1 cellular context compared by ENCODE assay signal in the genomic region with DNA sequence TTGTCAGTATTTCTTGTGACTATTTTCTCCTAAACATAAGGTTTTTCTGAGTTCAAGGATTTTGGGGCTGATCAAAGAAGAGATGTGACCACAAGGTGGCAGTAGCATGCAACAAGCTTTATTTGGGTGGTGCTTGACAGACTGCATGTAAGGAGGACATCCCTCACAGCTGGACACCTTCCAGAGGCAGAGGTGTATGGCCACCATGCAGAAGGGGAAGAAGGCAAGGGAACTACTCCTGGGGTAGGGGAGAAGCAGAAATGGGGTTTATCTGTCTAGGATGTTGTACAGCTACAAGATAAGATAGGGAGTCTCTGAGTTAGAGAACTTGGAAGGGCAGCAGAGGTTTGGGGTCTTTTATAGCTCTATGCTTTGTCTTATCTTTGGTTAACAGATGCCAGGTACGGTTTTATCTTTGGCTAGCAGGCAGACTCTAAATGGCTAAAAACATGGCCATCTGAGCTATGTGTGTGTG.
A peak's percentile ranks its signal among the peaks of the same experiment; 100 is the strongest.
TF ChIP-seq lines count a peak whose summit lies in the region.

No MANE protein-coding gene starts in this region.

TF ChIP-seq in HepG2, 621 proteins besides CTCF, POLR2A, EP300 and RAD21:
- TF ChIP-seq SRF (IDR thresholded peaks at IDR 0.05; ENCODE audit: low read depth, low read length) (peak; percentile 59; the same call in 1 of the 2 replicates), RXRB (CRISPR knock-in tag; IDR thresholded peaks at IDR 0.05; ENCODE audit: borderline replicate concordance) (peak; percentile 55; the same call in 1 of the 2 replicates), ZNF432 (CRISPR knock-in tag; IDR thresholded peaks at IDR 0.05; ENCODE audit: borderline replicate concordance) (no peak), KAT8 (CRISPR knock-in tag; IDR thresholded peaks at IDR 0.05) (0 out of 2 replicates have a peak, but pooled peaks have one; percentile 29), TEAD3 (CRISPR knock-in tag; optimal IDR thresholded peaks at IDR 0.05; ENCODE audit: borderline replicate concordance) (peak; percentile 44), STAG1 (CRISPR knock-in tag; IDR thresholded peaks at IDR 0.05) (peak; percentile 94), CENPT (CRISPR knock-in tag; IDR thresholded peaks at IDR 0.05; ENCODE audit: low read depth) (no peak), HDAC2 (CRISPR knock-in tag; IDR thresholded peaks at IDR 0.05) (0 out of 2 replicates have a peak, but pooled peaks have one; percentile 38), ZFP36 (IDR thresholded peaks at IDR 0.05; ENCODE audit: borderline replicate concordance, low read depth, low read length, partially characterized antibody) (no peak), SOX5 (CRISPR knock-in tag; IDR thresholded peaks at IDR 0.05; ENCODE audit: borderline replicate concordance) (peak; percentile 21; the same call in 1 of the 2 replicates), MIXL1 (CRISPR knock-in tag; IDR thresholded peaks at IDR 0.05) (peak; percentile 82), CC2D1A (CRISPR knock-in tag; IDR thresholded peaks at IDR 0.05) (no peak), ERF (CRISPR knock-in tag; IDR thresholded peaks at IDR 0.05) (peak; percentile 64; the same call in 1 of the 2 replicates), FOXA3 (CRISPR knock-in tag; IDR thresholded peaks at IDR 0.05) (0 out of 2 replicates have a peak, but pooled peaks have one; percentile 13), PCBP1 (IDR thresholded peaks at IDR 0.05; ENCODE audit: borderline replicate concordance, low read depth, low read length) (no peak), HMGXB4 (CRISPR knock-in tag; IDR thresholded peaks at IDR 0.05; ENCODE audit: borderline replicate concordance in 1 of 2, low read depth in 1 of 2) (peak in 1 of 2 experiments; percentile 46; a peak in 1 of 4 replicates), FOXP4 (CRISPR knock-in tag; IDR thresholded peaks at IDR 0.05) (0 out of 2 replicates have a peak, but pooled peaks have one; percentile 11), ZNF263 (CRISPR knock-in tag; IDR thresholded peaks at IDR 0.05) (peak; percentile 18; the same call in 1 of the 2 replicates), ELF3 (CRISPR knock-in tag; IDR thresholded peaks at IDR 0.05) (peak; percentile 30; the same call in 1 of the 2 replicates), MED1 (CRISPR knock-in tag; IDR thresholded peaks at IDR 0.05) (0 out of 2 replicates have a peak, but pooled peaks have one; percentile 27), SOX13 (IDR thresholded peaks at IDR 0.05) (no peak), SOX13 (CRISPR knock-in tag; conservative IDR thresholded peaks at IDR 0.05 in 1 of 2, IDR thresholded peaks at IDR 0.05 in 1 of 2) (0 out of 4 replicates have a peak, but pooled peaks of 1 of the 2 experiments have one; percentile 17), SMC3 (IDR thresholded peaks at IDR 0.05; ENCODE audit: low read length) (peak; percentile 85), ZNF264 (CRISPR knock-in tag; IDR thresholded peaks at IDR 0.05) (no peak), ZNF614 (CRISPR knock-in tag; IDR thresholded peaks at IDR 0.05; ENCODE audit: borderline replicate concordance) (peak; percentile 43; the same call in 1 of the 2 replicates), GATAD2A (CRISPR knock-in tag; IDR thresholded peaks at IDR 0.05) (0 out of 2 replicates have a peak, but pooled peaks have one; percentile 36), MZF1 (CRISPR knock-in tag; IDR thresholded peaks at IDR 0.05; ENCODE audit: borderline replicate concordance) (peak; percentile 99), KDM4B (CRISPR knock-in tag; IDR thresholded peaks at IDR 0.05) (0 out of 2 replicates have a peak, but pooled peaks have one; percentile 40), SAP130 (CRISPR knock-in tag; IDR thresholded peaks at IDR 0.05; ENCODE audit: low read depth) (peak; percentile 34; the same call in 1 of the 2 replicates), ARID5B (CRISPR knock-in tag; IDR thresholded peaks at IDR 0.05) (peak; percentile 44; the same call in 1 of the 2 replicates), HOMEZ (CRISPR knock-in tag; IDR thresholded peaks at IDR 0.05; ENCODE audit: low read depth) (0 out of 2 replicates have a peak, but pooled peaks have one; percentile 28), CREB1 (IDR thresholded peaks at IDR 0.05) (no peak), CREB1 (CRISPR knock-in tag; IDR thresholded peaks at IDR 0.05) (peak; percentile 31; the same call in 1 of the 2 replicates), XRCC5 (optimal IDR thresholded peaks at IDR 0.05; ENCODE audit: low read length) (peak; percentile 22)
- TF ChIP-seq, protein P1, sequence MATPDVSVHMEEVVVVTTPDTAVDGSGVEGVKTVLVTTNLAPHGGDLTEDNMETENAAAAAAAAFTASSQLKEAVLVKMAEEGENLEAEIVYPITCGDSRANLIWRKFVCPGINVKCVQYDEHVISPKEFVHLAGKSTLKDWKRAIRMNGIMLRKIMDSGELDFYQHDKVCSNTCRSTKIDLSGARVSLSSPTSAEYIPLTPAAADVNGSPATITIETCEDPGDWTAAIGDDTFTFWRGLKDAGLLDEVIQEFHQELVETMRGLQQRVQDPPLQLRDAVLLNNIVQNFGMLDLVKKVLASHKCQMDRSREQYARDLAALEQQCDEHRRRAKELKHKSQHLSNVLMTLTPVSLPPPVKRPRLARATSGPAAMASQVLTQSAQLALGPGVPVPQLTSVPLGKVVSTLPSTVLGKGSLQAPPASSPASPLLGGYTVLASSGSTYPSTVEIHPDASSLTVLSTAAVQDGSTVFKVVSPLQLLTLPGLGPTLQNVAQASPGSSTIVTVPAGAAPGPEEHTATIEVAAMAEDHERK (CRISPR knock-in tag; IDR thresholded peaks at IDR 0.05; ENCODE audit: low read depth) = no peak
